ENCODE assay signal across 13 cellular contexts in genomic region chr12:575129-575502, GRCh38.
DNase-seq lines count a peak whose midpoint lies in the region; ATAC-seq and TF ChIP-seq lines count a peak whose summit lies in the region.
"Had no signal": no experiment of that assay in that cellular context is flagged by ENCODE, and none has a peak within 500 bp of the region (broad histone marks: within the 10 kb centered on the region; RNA-seq: fewer than 3 reads in every experiment).

No MANE protein-coding gene starts in this region.

- no peak overlapping the region for H3K4me3 Mint-ChIP-seq in activated CD4-positive, alpha-beta T cell treated with anti-CD3 and anti-CD28 coated beads for 36 hours
- no peak overlapping the region for H3K4me3 Mint-ChIP-seq in central memory CD8-positive, alpha-beta T cell
- H3K4me3 Mint-ChIP-seq: memory B cell had no signal

- no peak for DNase-seq in activated CD4-positive, alpha-beta T cell treated with anti-CD3 and anti-CD28 coated beads for 36 hours
- DNase-seq in activated CD4-positive, alpha-beta T cell treated with anti-CD3 and anti-CD28 coated beads, Interleukin-2, amount 50 U/mL, for 1 hour, result no peak
- no peak for DNase-seq in central memory CD8-positive, alpha-beta T cell (ENCODE audit: low spot score in 2 of 2)
- DNase-seq in lower lobe of right lung (peak; percentile 41), tibial artery (peak in 1 of 2 donors; percentile 70), SIG-M5 (lab: John Stamatoyannopoulos, UW) (no peak), cerebellum (ENCODE audit: low spot score) (no peak)
- no peak for DNase-seq in stimulated activated CD4-positive, alpha-beta T cell treated with anti-CD3 and anti-CD28 coated beads, Interleukin-15, amount 100 ng/mL, for 24 hours
- DNase-seq: activated CD4-positive, CD25-positive, alpha-beta regulatory T cell treated with anti-CD3 and anti-CD28 coated beads, Interleukin-2, amount 50 U/mL, for 72 hours; GDM1; NCI-H1436; stimulated activated CD4-positive, alpha-beta T cell treated with anti-CD3 and anti-CD28 coated beads, Interleukin-12 subunit alpha, Interleukin-12 subunit beta, amount 100 ng/mL, for 4 hours had no signal

- peaks cover 42% of the 10 kb centered on the region for H3K4me1 Mint-ChIP-seq in activated CD4-positive, alpha-beta T cell treated with anti-CD3 and anti-CD28 coated beads for 36 hours
- H3K4me1 Mint-ChIP-seq in central memory CD8-positive, alpha-beta T cell, result peaks cover 10% of the 10 kb centered on the region

- no peaks in the 10 kb centered on the region for H3K9me3 ChIP-seq in lower lobe of right lung
- no peaks in the 10 kb centered on the region for H3K9me3 ChIP-seq in tibial artery

- H3K27ac ChIP-seq in lower lobe of right lung (peak overlapping the region; percentile 57), tibial artery (peak overlapping the region; percentile 73 to 77)

- H3K27ac Mint-ChIP-seq in activated CD4-positive, alpha-beta T cell treated with anti-CD3 and anti-CD28 coated beads for 36 hours, result peak overlapping the region; percentile 81
- H3K27ac Mint-ChIP-seq in central memory CD8-positive, alpha-beta T cell (ENCODE audit: low read depth), result peak overlapping the region; percentile 88
- H3K27ac Mint-ChIP-seq: memory B cell had no signal

- H3K9me3 Mint-ChIP-seq in activated CD4-positive, alpha-beta T cell treated with anti-CD3 and anti-CD28 coated beads for 36 hours (ENCODE audit: low read depth), result no peaks in the 10 kb centered on the region
- H3K9me3 Mint-ChIP-seq in central memory CD8-positive, alpha-beta T cell, result no peaks in the 10 kb centered on the region
- H3K9me3 Mint-ChIP-seq: memory B cell had no signal

- no peak for ATAC-seq in activated CD4-positive, alpha-beta T cell treated with anti-CD3 and anti-CD28 coated beads for 36 hours
- no peak for ATAC-seq in central memory CD8-positive, alpha-beta T cell (replicated peaks; ENCODE audit: extremely low read depth, poor library complexity, severe bottlenecking)
- no peak for ATAC-seq in lower lobe of right lung

- no peaks in the 10 kb centered on the region for H3K27me3 Mint-ChIP-seq in activated CD4-positive, alpha-beta T cell treated with anti-CD3 and anti-CD28 coated beads for 36 hours
- no peaks in the 10 kb centered on the region for H3K27me3 Mint-ChIP-seq in central memory CD8-positive, alpha-beta T cell
- H3K27me3 Mint-ChIP-seq: memory B cell had no signal

- CTCF ChIA-PET in activated CD4-positive, alpha-beta T cell treated with anti-CD3 and anti-CD28 coated beads for 36 hours (lab: Charles Lee), result interaction anchor here (0.6 to 4.2 kb wide), 30 partner anchors 9 to 518 kb away, joined by 3 to 64 read pairs (median 3); partner anchors contain the start of gene WNK1

- TF ChIP-seq CTCF in lower lobe of right lung (IDR thresholded peaks at IDR 0.05) (no peak), tibial artery (IDR thresholded peaks at IDR 0.05) (no peak)

- no peaks in the 10 kb centered on the region for H3K36me3 Mint-ChIP-seq in activated CD4-positive, alpha-beta T cell treated with anti-CD3 and anti-CD28 coated beads for 36 hours (ENCODE audit: low read depth)
- H3K36me3 Mint-ChIP-seq in central memory CD8-positive, alpha-beta T cell (ENCODE audit: insufficient read depth), result peaks cover 6% of the 10 kb centered on the region
- H3K36me3 Mint-ChIP-seq: memory B cell had no signal

- H3K4me3 ChIP-seq in lower lobe of right lung (no peak overlapping the region), tibial artery (no peak overlapping the region)

- intact Hi-C loops in activated CD4-positive, alpha-beta T cell treated with anti-CD3 and anti-CD28 coated beads for 36 hours (cut with DNase I, micrococcal nuclease), result no loop called here
- intact Hi-C loops in lower lobe of right lung (cut with DNase I) (loop anchor here (10.0 kb wide), 1 partner anchor 180 kb away; the partner anchor contains the start of gene WNK1), tibial artery (cut with DNase I; ENCODE audit: low total_unique reads) (loop anchor here (5.0 kb wide), 1 partner anchor 237 kb away; no protein-coding TSS in a partner anchor)

- peaks cover 41% of the 10 kb centered on the region for H3K4me1 ChIP-seq in lower lobe of right lung
- H3K4me1 ChIP-seq in tibial artery, result peaks cover 0 to 43% (median 34%) of the 10 kb centered on the region in 4 donors

- POLR2A ChIA-PET in activated CD4-positive, alpha-beta T cell treated with anti-CD3 and anti-CD28 coated beads for 36 hours (lab: Charles Lee), result interaction anchor here (2.0 kb wide), 1 partner anchor 176 kb away, joined by 8 read pairs; the partner anchor contains the start of gene WNK1

- H3K36me3 ChIP-seq in lower lobe of right lung (no peaks in the 10 kb centered on the region), tibial artery (no peaks in the 10 kb centered on the region)

- no peaks in the 10 kb centered on the region for H3K27me3 ChIP-seq in lower lobe of right lung (ENCODE audit: low read depth)
- H3K27me3 ChIP-seq in tibial artery, result no peaks in the 10 kb centered on the region

Comparison
In these comparisons a context has a peak if more than half of its experiments do, and no peak if none do; other contexts are left out.
1. intact Hi-C loops: an anchor here in lower lobe of right lung (10.0 kb wide) and tibial artery (5.0 kb wide); none called in activated CD4-positive, alpha-beta T cell treated with anti-CD3 and anti-CD28 coated beads for 36 hours.